ENCODE assay signal across 8 cellular contexts in the genomic region with DNA sequence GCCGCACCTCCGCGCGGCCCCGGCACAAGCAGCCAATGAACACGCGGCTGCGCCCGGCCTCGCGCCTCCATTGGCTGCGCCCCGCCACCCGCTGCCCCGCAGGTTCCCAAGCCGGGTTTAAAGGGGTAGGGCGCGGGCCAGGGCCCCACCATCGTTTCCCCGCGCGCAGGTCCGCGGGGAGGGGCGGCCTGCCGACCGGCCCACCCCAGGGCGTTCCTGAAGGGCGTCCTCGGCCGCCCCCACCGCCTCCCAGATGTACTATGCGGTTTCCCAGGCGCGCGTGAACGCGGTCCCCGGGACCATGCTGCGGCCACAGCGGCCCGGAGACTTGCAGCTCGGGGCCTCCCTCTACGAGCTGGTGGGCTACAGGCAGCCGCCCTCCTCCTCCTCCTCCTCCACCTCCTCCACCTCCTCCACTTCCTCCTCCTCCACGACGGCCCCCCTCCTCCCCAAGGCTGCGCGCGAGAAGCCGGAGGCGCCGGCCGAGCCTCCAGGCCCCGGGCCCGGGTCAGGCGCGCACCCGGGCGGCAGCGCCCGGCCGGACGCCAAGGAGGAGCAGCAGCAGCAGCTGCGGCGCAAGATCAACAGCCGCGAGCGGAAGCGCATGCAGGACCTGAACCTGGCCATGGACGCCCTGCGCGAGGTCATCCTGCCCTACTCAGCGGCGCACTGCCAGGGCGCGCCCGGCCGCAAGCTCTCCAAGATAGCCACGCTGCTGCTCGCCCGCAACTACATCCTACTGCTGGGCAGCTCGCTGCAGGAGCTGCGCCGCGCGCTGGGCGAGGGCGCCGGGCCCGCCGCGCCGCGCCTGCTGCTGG. TPM values are rescaled to one million over a fixed set of nuclear protein-coding genes. Genes with fewer than 3 reads are reported as not detected.
DNase-seq lines count a peak whose midpoint lies in the region; ATAC-seq and TF ChIP-seq lines count a peak whose summit lies in the region.

A gene with protein sequence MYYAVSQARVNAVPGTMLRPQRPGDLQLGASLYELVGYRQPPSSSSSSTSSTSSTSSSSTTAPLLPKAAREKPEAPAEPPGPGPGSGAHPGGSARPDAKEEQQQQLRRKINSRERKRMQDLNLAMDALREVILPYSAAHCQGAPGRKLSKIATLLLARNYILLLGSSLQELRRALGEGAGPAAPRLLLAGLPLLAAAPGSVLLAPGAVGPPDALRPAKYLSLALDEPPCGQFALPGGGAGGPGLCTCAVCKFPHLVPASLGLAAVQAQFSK (plus strand): TSS at position 148 of the 818 bp plus-strand sequence. CDS start 106 bp downstream, at position 254.

- no peak for DNase-seq in activated CD4-positive, CD25-positive, alpha-beta regulatory T cell (lab: John Stamatoyannopoulos, UW)
- DNase-seq in NCI-H510A treated with DMSO at 0.1 percent for 48 hours (lab: John Stamatoyannopoulos, UW) (peak; percentile 65), left ventricle myocardium inferior (peak; percentile 67), prostate gland (ENCODE audit: low spot score) (peak; percentile 31), GM10248 (ENCODE audit: extremely low spot score) (no peak)
- DNase-seq in activated naive CD4-positive, alpha-beta T cell treated with anti-CD3 and anti-CD28 coated beads, Interleukin-2, amount 50 U/mL, for 16 hours = peak; percentile 48

- peak within 1 kb of the TSS; percentile 67 for H3K4me3 ChIP-seq in left ventricle myocardium inferior
- peak within 1 kb of the TSS; percentile 19 to 24 for H3K4me3 ChIP-seq in prostate gland

- TF ChIP-seq CTCF in left ventricle myocardium inferior (IDR thresholded peaks at IDR 0.05; ENCODE audit: borderline replicate concordance) (no peak), prostate gland (IDR thresholded peaks at IDR 0.05) (no peak), GM10248 (IDR thresholded peaks at IDR 0.05; ENCODE audit: control extremely low read depth, extremely low read depth, low read depth, missing control alignments) (no peak)

- ATAC-seq in activated CD4-positive, CD25-positive, alpha-beta regulatory T cell treated with anti-CD3 and anti-CD28 coated beads, Interleukin-2, amount 50 U/mL, for 24 hours = peak; percentile 50 to 73
- no peak for ATAC-seq in HG02884 (IDR thresholded peaks at IDR 0.05; ENCODE audit: unreplicated experiment)

- CTCF ChIA-PET in GM10248 (lab: Yijun Ruan, JAX) = no interaction called here

- intact Hi-C loops in left ventricle myocardium inferior (cut with micrococcal nuclease) (no loop called here), prostate gland (cut with DNase I) (no loop called here)

- H3K9me3 ChIP-seq in left ventricle myocardium inferior (replicated peaks) (peaks cover 4% of the 10 kb centered on the region), prostate gland (no peaks in the 10 kb centered on the region)

- H3K27ac ChIP-seq in left ventricle myocardium inferior (replicated peaks) (no peak within 1 kb of the TSS), prostate gland (no peak within 1 kb of the TSS)

- peaks cover 99% of the 10 kb centered on the region for H3K27me3 ChIP-seq in left ventricle myocardium inferior (ENCODE audit: low read depth)
- H3K27me3 ChIP-seq in prostate gland (replicated peaks; ENCODE audit: insufficient read depth) = peaks cover 32% of the 10 kb centered on the region

- no peak for TF ChIP-seq POLR2A in prostate gland (IDR thresholded peaks at IDR 0.05)

- H3K4me1 ChIP-seq in left ventricle myocardium inferior (peaks cover 26% of the 10 kb centered on the region), prostate gland (replicated peaks) (no peaks in the 10 kb centered on the region)

- H3K36me3 ChIP-seq in left ventricle myocardium inferior (no peaks in the 10 kb centered on the region), prostate gland (no peaks in the 10 kb centered on the region)

- POLR2A ChIA-PET in GM10248 (lab: Yijun Ruan, JAX) = no interaction called here

- WGBS in prostate gland = 1% methylated on average over 49 of the region's 95 CpGs

RNA-seq across cellular contexts. Expression of the gene that starts here (rescaled TPM):
- 0.22 TPM for total RNA-seq in left ventricle myocardium inferior
- total RNA-seq in prostate gland = 10 to 100 TPM in 1 of 2 donors, not detected in 1; 10.8 TPM

Comparison
In these comparisons a context has a peak if more than half of its experiments do, and no peak if none do; other contexts are left out.
1. Peak in DNase-seq and H3K4me3 ChIP-seq in left ventricle myocardium inferior; RNA of the gene not detected or under 1 TPM.
2. DNase-seq: peak in NCI-H510A treated with DMSO at 0.1 percent for 48 hours (single experiment), activated naive CD4-positive, alpha-beta T cell treated with anti-CD3 and anti-CD28 coated beads, Interleukin-2, amount 50 U/mL, for 16 hours (single experiment) and prostate gland (single experiment); none in activated CD4-positive, CD25-positive, alpha-beta regulatory T cell (0 of 4) and GM10248 (single experiment).